In the genomic region with DNA sequence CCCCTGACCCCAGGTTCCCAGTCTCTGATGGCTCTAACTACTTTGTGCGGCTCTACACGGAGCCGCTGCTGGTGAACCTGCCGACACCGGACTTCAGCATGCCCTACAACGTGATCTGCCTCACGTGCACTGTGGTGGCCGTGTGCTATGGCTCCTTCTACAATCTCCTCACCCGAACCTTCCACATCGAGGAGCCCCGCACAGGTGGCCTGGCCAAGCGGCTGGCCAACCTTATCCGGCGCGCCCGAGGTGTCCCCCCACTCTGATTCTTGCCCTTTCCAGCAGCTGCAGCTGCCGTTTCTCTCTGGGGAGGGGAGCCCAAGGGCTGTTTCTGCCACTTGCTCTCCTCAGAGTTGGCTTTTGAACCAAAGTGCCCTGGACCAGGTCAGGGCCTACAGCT, we compare ENCODE assay signal across 1 cellular context.
TF ChIP-seq lines count a peak whose summit lies in the region.

No MANE protein-coding gene starts in this region.

TF ChIP-seq in HepG2, 621 proteins besides CTCF, POLR2A, EP300 and RAD21:
- TF ChIP-seq ZNF550 (CRISPR knock-in tag; IDR thresholded peaks at IDR 0.05; ENCODE audit: borderline replicate concordance), result no peak
- no peak for TF ChIP-seq FOXO1 (CRISPR knock-in tag; IDR thresholded peaks at IDR 0.05)
- TF ChIP-seq AGO2 (optimal IDR thresholded peaks at IDR 0.05; ENCODE audit: low read depth, low read length), result peak; percentile 68
- TF ChIP-seq ZNF367 (CRISPR knock-in tag; IDR thresholded peaks at IDR 0.05; ENCODE audit: borderline replicate concordance), result no peak
